19 cellular contexts compared by ENCODE assay signal in genomic region chr4:110616162-110617062, GRCh38. TPM values are rescaled to one million over a fixed set of nuclear protein-coding genes. Genes with fewer than 3 reads are reported as not detected.
DNase-seq lines count a peak whose midpoint lies in the region; TF ChIP-seq lines count a peak whose summit lies in the region.
"Had no signal": no experiment of that assay in that cellular context is flagged by ENCODE, and none has a peak within 500 bp of the region (broad histone marks: within the 10 kb centered on the region; RNA-seq: fewer than 3 reads in every experiment).

No MANE protein-coding gene starts in this region.

- DNase-seq in ELF-1 (ENCODE audit: low read depth, low spot score) = peak; percentile 68
- DNase-seq in esophagus muscularis mucosa (ENCODE audit: extremely low spot score) = no peak
- DNase-seq in BE2C = no peak
- no peak for DNase-seq in activated CD4-positive, alpha-beta T cell treated with anti-CD3 and anti-CD28 coated beads, Interleukin-2, amount 50 U/mL, for 48 hours
- DNase-seq in NCI-H2029 (lab: John Stamatoyannopoulos, UW) = no peak
- DNase-seq in NCI-H1048 (lab: John Stamatoyannopoulos, UW) = no peak
- DNase-seq: activated B cell treated with CpG ODN at 0.5 μM for 24 hours; activated gamma-delta T cell; CD8-positive, alpha-beta memory T cell; cerebellar nuclear complex; DMS79 treated with DMSO at 0.1 percent for 48 hours; NCI-H2107; NCI-H69; SIG-M5; stimulated activated CD4-positive, alpha-beta T cell treated with anti-CD3 and anti-CD28 coated beads, Interleukin-4, amount 100 ng/mL, for 1 hour; T-helper 2 cell had no signal

- H3K27me3 ChIP-seq in HUES64 (ENCODE audit: insufficient read depth, low read length) (peaks cover 99% of the 10 kb centered on the region), esophagus muscularis mucosa (peaks cover 0 to 72% (median 9%) of the 10 kb centered on the region in 4 donors), BE2C (peaks cover 97% of the 10 kb centered on the region)

- H3K9me3 ChIP-seq in HUES64 (ENCODE audit: insufficient read depth, low read depth, low read length) (no peaks in the 10 kb centered on the region), esophagus muscularis mucosa (no peaks in the 10 kb centered on the region), BE2C (no peaks in the 10 kb centered on the region; the same call in 1 of the 2 replicates)

- no peaks in the 10 kb centered on the region for H3K9me3 Mint-ChIP-seq in nephron
- H3K9me3 Mint-ChIP-seq: activated B cell treated with CpG ODN at 0.5 μM for 24 hours had no signal

- no peaks in the 10 kb centered on the region for H3K36me3 ChIP-seq in HUES64 (ENCODE audit: insufficient read depth, low read length)
- H3K36me3 ChIP-seq in esophagus muscularis mucosa = peaks cover 0 to 13% (median 2%) of the 10 kb centered on the region in 4 donors
- no peaks in the 10 kb centered on the region for H3K36me3 ChIP-seq in BE2C

- TF ChIP-seq CTCF in esophagus muscularis mucosa (IDR thresholded peaks at IDR 0.05) (no peak), nephron (IDR thresholded peaks at IDR 0.05; ENCODE audit: unreplicated experiment in 3 of 3) (no peak), BE2C (IDR thresholded peaks at IDR 0.05; ENCODE audit: low read depth, low read length) (no peak)

- H3K4me1 ChIP-seq in HUES64 (ENCODE audit: insufficient read depth, low read length) (peaks cover 60% of the 10 kb centered on the region), esophagus muscularis mucosa (peaks cover 9 to 55% (median 30%) of the 10 kb centered on the region in 4 donors), BE2C (no peaks in the 10 kb centered on the region)

- H3K27ac ChIP-seq in HUES64 (ENCODE audit: low read depth, low read length) = peak overlapping the region; percentile 54; the same call in 1 of the 2 replicates
- peak overlapping the region in 3 of 4 donors; percentile 22 to 93 (median 91) for H3K27ac ChIP-seq in esophagus muscularis mucosa (replicated peaks in 1 of 4)

- peak overlapping the region; percentile 93 to 99 (median 95) for H3K27ac Mint-ChIP-seq in nephron
- H3K27ac Mint-ChIP-seq: activated B cell treated with CpG ODN at 0.5 μM for 24 hours; CD8-positive, alpha-beta memory T cell had no signal

- H3K4me1 Mint-ChIP-seq in nephron = peaks cover 44% of the 10 kb centered on the region

- H3K9ac ChIP-seq in HUES64 (ENCODE audit: low read depth, low read length) = peak overlapping the region; percentile 79

- H3K36me3 Mint-ChIP-seq in nephron (ENCODE audit: low read depth) = peaks cover 24% of the 10 kb centered on the region
- H3K36me3 Mint-ChIP-seq: CD8-positive, alpha-beta memory T cell had no signal

- peak overlapping the region; percentile 48 for H3K4me3 ChIP-seq in HUES64 (ENCODE audit: low read length)
- H3K4me3 ChIP-seq in esophagus muscularis mucosa = no peak overlapping the region
- no peak overlapping the region for H3K4me3 ChIP-seq in BE2C (ENCODE audit: low read depth, low read length)

- no peak for TF ChIP-seq POLR2A in esophagus muscularis mucosa (IDR thresholded peaks at IDR 0.05; ENCODE audit: low read depth)

- intact Hi-C loops in esophagus muscularis mucosa (cut with DNase I) = no loop called here

- 0% methylated on average over 10 of the region's 17 CpGs for WGBS in HUES64
- 33% methylated on average over 17 of the region's 17 CpGs for WGBS in esophagus muscularis mucosa

- TF ChIP-seq EP300 in esophagus muscularis mucosa (IDR thresholded peaks at IDR 0.05) = no peak

- H3K27me3 Mint-ChIP-seq in nephron (ENCODE audit: low read depth) = peaks cover 94% of the 10 kb centered on the region

- H3K4me3 Mint-ChIP-seq in nephron = peak overlapping the region; percentile 88 to 92 (median 88)
- H3K4me3 Mint-ChIP-seq: activated B cell treated with CpG ODN at 0.5 μM for 24 hours had no signal

RNA-seq across cellular contexts. Expression of gene PITX2, which starts 6.5 kb away (rescaled TPM):
- 8.3 TPM for polyA plus RNA-seq in HUES64 (2013, experiment 1 of 2)
- 7.9 TPM for polyA plus RNA-seq in HUES64 (2013, experiment 2 of 2)
- total RNA-seq in esophagus muscularis mucosa = 10 to 100 TPM; 17.4 to 48.6 (median 34.0) TPM
- polyA plus RNA-seq in BE2C (2012; ENCODE audit: insufficient read depth, insufficient read length, low read depth) = 0.28 TPM
- total RNA-seq: activated B cell treated with CpG ODN at 0.5 μM for 24 hours; CD8-positive, alpha-beta memory T cell; frontal cortex had no signal
- polyA plus RNA-seq: CD8-positive, alpha-beta memory T cell had no signal
